In the genomic region with DNA sequence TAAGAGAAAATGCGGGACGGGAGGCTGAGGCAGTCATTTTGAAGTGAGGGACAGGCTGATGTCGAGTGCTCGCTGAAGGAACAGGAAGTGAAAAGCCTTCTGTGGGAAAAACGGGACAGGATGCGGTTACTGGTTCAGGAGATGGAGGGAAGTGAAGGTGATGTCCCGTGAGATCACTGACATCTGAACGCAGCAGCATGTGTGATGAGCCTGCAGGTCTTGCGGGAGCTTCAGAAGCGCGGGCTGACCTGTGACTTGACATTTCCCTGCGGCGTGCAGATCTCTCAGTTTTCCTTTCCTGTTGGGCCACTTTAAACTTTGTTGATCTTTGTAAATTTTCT, we compare ENCODE assay signal across 10 cellular contexts.
DNase-seq lines count a peak whose midpoint lies in the region; ATAC-seq and TF ChIP-seq lines count a peak whose summit lies in the region.
"Had no signal": no experiment of that assay in that cellular context is flagged by ENCODE, and none has a peak within 500 bp of the region (broad histone marks: within the 10 kb centered on the region; RNA-seq: fewer than 3 reads in every experiment).

No MANE protein-coding gene starts in this region.

- no peaks in the 10 kb centered on the region for H3K27me3 Mint-ChIP-seq in central memory CD8-positive, alpha-beta T cell
- H3K27me3 Mint-ChIP-seq: progenitor cell of endocrine pancreas had no signal

- H3K79me2 ChIP-seq in OCI-LY1 (ENCODE audit: insufficient read depth, low read length), result no peaks in the 10 kb centered on the region

- TF ChIP-seq POLR2A in breast epithelium (IDR thresholded peaks at IDR 0.05), result no peak

- H3K4me3 ChIP-seq in OCI-LY1 (ENCODE audit: low read depth, low read length, poor library complexity, severe bottlenecking) (no peak overlapping the region), breast epithelium (no peak overlapping the region)

- DNase-seq in stimulated activated CD4-positive, alpha-beta T cell treated with anti-CD3 and anti-CD28 coated beads, Interleukin-1b, Interleukin-23, amount 100 ng/mL, for 48 hours, result peak; percentile 40
- no peak for DNase-seq in stimulated activated CD4-positive, alpha-beta T cell treated with anti-CD3 and anti-CD28 coated beads, Interleukin-12 subunit alpha, Interleukin-12 subunit beta, amount 100 ng/mL, for 4 hours
- no peak for DNase-seq in central memory CD8-positive, alpha-beta T cell (ENCODE audit: low spot score in 2 of 2)
- DNase-seq in breast epithelium (ENCODE audit: low spot score in 2 of 2), result no peak
- no peak for DNase-seq in NCI-H1694 (lab: John Stamatoyannopoulos, UW)
- no peak for DNase-seq in NCI-H1105 treated with DMSO at 0.1 percent for 48 hours (lab: John Stamatoyannopoulos, UW)

- H3F3A ChIP-seq in OCI-LY1 (ENCODE audit: insufficient read depth, low read length), result peaks cover 18% of the 10 kb centered on the region; the same call in 1 of the 2 replicates

- no peaks in the 10 kb centered on the region for H4K20me1 ChIP-seq in OCI-LY1 (ENCODE audit: insufficient read depth, low read length)

- H3K36me3 Mint-ChIP-seq in central memory CD8-positive, alpha-beta T cell (ENCODE audit: insufficient read depth), result peaks cover 41% of the 10 kb centered on the region

- TF ChIP-seq CTCF in OCI-LY1 (IDR thresholded peaks at IDR 0.05; ENCODE audit: low read length) (no peak), breast epithelium (IDR thresholded peaks at IDR 0.05) (no peak)

- H3K4me1 Mint-ChIP-seq in central memory CD8-positive, alpha-beta T cell, result peaks cover 21% of the 10 kb centered on the region

- H3K36me3 ChIP-seq in OCI-LY1 (ENCODE audit: insufficient read depth, low read length) (peaks cover 43% of the 10 kb centered on the region; the same call in 1 of the 2 replicates), breast epithelium (peaks cover 19% of the 10 kb centered on the region)

- H3K27ac ChIP-seq in OCI-LY1 (ENCODE audit: low read depth, low read length, poor library complexity, severe bottlenecking) (peak overlapping the region; percentile 94), breast epithelium (no peak overlapping the region)

- H3K9ac ChIP-seq in OCI-LY1 (ENCODE audit: low read length), result peak overlapping the region; percentile 20; the same call in 1 of the 2 replicates

- H3K27me3 ChIP-seq in OCI-LY1 (ENCODE audit: insufficient read depth, low read length) (no peaks in the 10 kb centered on the region), breast epithelium (no peaks in the 10 kb centered on the region)

- ATAC-seq in central memory CD8-positive, alpha-beta T cell (replicated peaks; ENCODE audit: extremely low read depth, poor library complexity, severe bottlenecking), result peak; percentile 28
- ATAC-seq in HG02852 (IDR thresholded peaks at IDR 0.05; ENCODE audit: unreplicated experiment), result no peak
- ATAC-seq: Right ventricle myocardium inferior had no signal

- H3K9me3 ChIP-seq in OCI-LY1 (ENCODE audit: low read length), result no peaks in the 10 kb centered on the region
- H3K9me3 ChIP-seq in breast epithelium, result no peaks in the 10 kb centered on the region

- peak overlapping the region; percentile 54 for H3K4me2 ChIP-seq in OCI-LY1 (ENCODE audit: low read length)

- intact Hi-C loops in breast epithelium (cut with DNase I; ENCODE audit: low total_unique reads), result no loop called here

- H3K4me1 ChIP-seq in OCI-LY1 (ENCODE audit: insufficient read depth, low read length, severe bottlenecking) (peaks cover 80% of the 10 kb centered on the region), breast epithelium (no peaks in the 10 kb centered on the region)

- H3K9me2 ChIP-seq in OCI-LY1 (ENCODE audit: low read depth, low read length), result no peaks in the 10 kb centered on the region

- no peak overlapping the region for H2AFZ ChIP-seq in OCI-LY1 (ENCODE audit: low read length)

- H3K4me3 Mint-ChIP-seq in central memory CD8-positive, alpha-beta T cell, result peak overlapping the region; percentile 67

- no peaks in the 10 kb centered on the region for H3K9me3 Mint-ChIP-seq in central memory CD8-positive, alpha-beta T cell

- H3K27ac Mint-ChIP-seq in central memory CD8-positive, alpha-beta T cell (ENCODE audit: low read depth), result peak overlapping the region; percentile 88
- H3K27ac Mint-ChIP-seq: progenitor cell of endocrine pancreas had no signal
